23 cellular contexts compared by ENCODE assay signal in the genomic region with DNA sequence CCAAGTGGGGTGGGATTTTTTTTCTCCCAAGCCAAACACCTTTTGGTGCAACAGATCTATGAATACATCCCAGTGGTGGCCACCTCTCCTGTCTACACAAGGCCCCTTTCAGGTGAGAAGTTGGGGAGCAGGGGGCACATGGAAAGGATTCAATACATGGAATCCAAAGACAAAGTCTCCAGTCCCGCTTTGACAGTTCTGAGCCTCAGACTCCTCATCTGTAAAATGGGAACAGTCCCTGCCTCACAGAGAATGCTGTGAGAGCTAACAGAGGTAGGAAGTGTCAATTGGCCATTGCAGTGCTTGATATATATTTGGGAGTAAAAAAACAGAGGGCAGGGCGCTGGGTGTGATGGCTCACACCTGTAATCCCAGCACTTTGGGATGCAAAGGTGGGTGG.
"Had no signal": no experiment of that assay in that cellular context is flagged by ENCODE, and none has a peak within 500 bp of the region (broad histone marks: within the 10 kb centered on the region; RNA-seq: fewer than 3 reads in every experiment).

No MANE protein-coding gene starts in this region.

- H3K27ac ChIP-seq: coronary artery, prostate gland had no signal

- H3K4me3 Mint-ChIP-seq: memory B cell; naive thymus-derived CD8-positive, alpha-beta T cell; nephron progenitor cell; stimulated activated naive CD8-positive, alpha-beta T cell treated with anti-CD3 and anti-CD28 coated beads, Interleukin-15, amount 100 ng/mL, for 72 hours; type B pancreatic cell had no signal

- H3K27me3 Mint-ChIP-seq: naive thymus-derived CD8-positive, alpha-beta T cell; stimulated activated naive CD8-positive, alpha-beta T cell treated with anti-CD3 and anti-CD28 coated beads, Interleukin-15, amount 100 ng/mL, for 72 hours; type B pancreatic cell had no signal

- H3K9me3 Mint-ChIP-seq: memory B cell; naive thymus-derived CD8-positive, alpha-beta T cell; nephron progenitor cell; stimulated activated naive CD8-positive, alpha-beta T cell treated with anti-CD3 and anti-CD28 coated beads, Interleukin-15, amount 100 ng/mL, for 72 hours; type B pancreatic cell had no signal

- H3K27me3 ChIP-seq: gastrocnemius medialis, thyroid gland had no signal

- ATAC-seq: gastrocnemius medialis; naive thymus-derived CD8-positive, alpha-beta T cell; right cardiac atrium had no signal

- H3K4me1 Mint-ChIP-seq: memory B cell; naive thymus-derived CD8-positive, alpha-beta T cell had no signal

- H3K4me3 ChIP-seq: coronary artery, gastrocnemius medialis, lung, prostate gland, smooth muscle cell, thyroid gland had no signal

- H3K4me2 ChIP-seq: smooth muscle cell had no signal

- DNase-seq: dermis blood vessel endothelial cell; effector memory CD4-positive, alpha-beta T cell; erythroblast; gastrocnemius medialis; head of caudate nucleus; midbrain; naive thymus-derived CD8-positive, alpha-beta T cell; nephron progenitor cell; nucleus accumbens; right cardiac atrium; stimulated activated CD4-positive, alpha-beta T cell treated with anti-CD3 and anti-CD28 coated beads, Interleukin-12 subunit alpha, Interleukin-12 subunit beta, amount 100 ng/mL, for 4 hours; stimulated activated CD4-positive, alpha-beta T cell treated with anti-CD3 and anti-CD28 coated beads, Interleukin-1b, Interleukin-23, amount 100 ng/mL, for 48 hours; stimulated activated CD4-positive, alpha-beta T cell treated with anti-CD3 and anti-CD28 coated beads, Interleukin-4, amount 100 ng/mL, for 1 hour; stimulated activated CD8-positive, alpha-beta memory T cell treated with anti-CD3 and anti-CD28 coated beads, Interleukin-4, amount 100 ng/mL, for 48 hours; stimulated activated naive CD4-positive, alpha-beta T cell; stimulated activated naive CD8-positive, alpha-beta T cell treated with anti-CD3 and anti-CD28 coated beads, Interleukin-15, amount 100 ng/mL, for 72 hours; thyroid gland had no signal

- H3K9me3 ChIP-seq: gastrocnemius medialis, prostate gland, thyroid gland had no signal

- H3K36me3 Mint-ChIP-seq: memory B cell had no signal

- H3K27ac Mint-ChIP-seq: memory B cell, nephron progenitor cell, type B pancreatic cell had no signal

- H3K36me3 ChIP-seq: prostate gland, thyroid gland had no signal
